Comparison of ENCODE assay signal across 18 cellular contexts in the genomic region with DNA sequence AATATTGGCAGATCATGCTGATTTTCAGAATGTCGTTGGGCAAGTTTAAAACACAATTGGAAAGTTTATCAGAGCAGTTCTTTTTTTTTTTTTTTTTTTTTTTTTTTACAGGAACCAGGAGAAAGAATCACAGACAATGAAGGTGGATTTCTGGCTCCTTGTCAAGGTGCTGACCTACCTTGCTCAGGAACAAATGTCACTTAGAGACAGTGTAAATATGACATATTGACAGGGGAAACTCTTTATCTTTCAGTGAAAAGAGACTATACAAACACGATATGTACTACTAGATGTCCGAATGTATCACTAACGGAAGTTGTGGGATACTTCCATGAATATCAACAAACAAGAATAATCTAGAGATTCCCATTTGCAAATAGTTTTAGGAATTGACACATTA.
"Had no signal": no experiment of that assay in that cellular context is flagged by ENCODE, and none has a peak within 500 bp of the region (broad histone marks: within the 10 kb centered on the region; RNA-seq: fewer than 3 reads in every experiment).

No MANE protein-coding gene starts in this region.

- H3K27ac ChIP-seq: adrenal gland, left ventricle myocardium inferior, prostate gland, tibial nerve, uterus, WERI-Rb-1 had no signal

- H3K4me3 ChIP-seq: adrenal gland, left ventricle myocardium inferior, prostate gland, skin epidermis, tibial nerve, uterus had no signal

- FAIRE-seq: bronchial epithelial cell had no signal

- H3K4me1 ChIP-seq: adrenal gland, left ventricle myocardium inferior, tibial nerve, uterus had no signal

- DNase-seq: activated CD4-positive, alpha-beta T cell treated with anti-CD3 and anti-CD28 coated beads, Interleukin-2, amount 50 U/mL, for 48 hours; activated gamma-delta T cell; adrenal gland; effector CD4-positive, alpha-beta T cell; immature natural killer cell; kidney glomerular epithelial cell; left ventricle myocardium inferior; mammary epithelial cell; right cardiac atrium; stimulated activated naive CD8-positive, alpha-beta T cell treated with anti-CD3 and anti-CD28 coated beads, Interleukin-15, Interleukin-2, amounts not matched to agents 100 U/mL and 50 U/mL, for 24 hours; substantia nigra; uterus; WERI-Rb-1 had no signal

- H3K36me3 ChIP-seq: adrenal gland, left ventricle myocardium inferior, prostate gland, tibial nerve, uterus, WERI-Rb-1 had no signal

- ATAC-seq: esophagus mucosa; right cardiac atrium; stimulated activated naive CD8-positive, alpha-beta T cell treated with anti-CD3 and anti-CD28 coated beads, Interleukin-15, Interleukin-2, amounts not matched to agents 100 U/mL and 50 U/mL, for 24 hours had no signal

- H3K27me3 ChIP-seq: tibial nerve, uterus had no signal

- H3K9me3 ChIP-seq: adrenal gland, left ventricle myocardium inferior, prostate gland, tibial nerve, uterus had no signal
